Comparison of ENCODE assay signal across 1 cellular context in the genomic region with DNA sequence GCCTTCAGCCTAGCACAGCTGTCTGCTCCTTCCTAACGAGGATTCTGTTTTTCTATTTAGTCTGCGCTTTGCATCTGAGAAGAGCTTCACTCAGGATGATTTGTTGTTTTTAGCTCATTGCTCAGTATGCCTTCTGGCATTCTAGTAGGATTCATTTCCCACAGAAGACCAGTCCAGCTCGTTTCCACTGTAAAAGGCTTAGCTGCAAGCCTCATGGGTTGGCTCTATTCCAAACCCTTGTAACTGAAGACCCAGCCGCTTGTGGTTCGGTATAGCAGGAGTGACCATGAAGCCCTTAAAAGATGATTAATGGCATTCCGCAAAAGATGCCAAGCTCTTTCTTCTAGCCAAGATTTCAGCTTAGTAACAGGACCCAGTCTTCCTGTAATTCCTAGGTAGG.
TF ChIP-seq lines count a peak whose summit lies in the region.

No MANE protein-coding gene starts in this region.

TF ChIP-seq in HCT116, 20 proteins besides CTCF, POLR2A, EP300 and RAD21 (continued from another document):
- TF ChIP-seq ZBTB33 (IDR thresholded peaks at IDR 0.05; ENCODE audit: extremely low read depth, insufficient replicate concordance, low read length) (peak; percentile 20), FOSL1 (IDR thresholded peaks at IDR 0.05; ENCODE audit: low read depth) (peak; percentile 47; the same call in 1 of the 2 replicates), ZFX (IDR thresholded peaks at IDR 0.05) (no peak)
